Comparison of ENCODE assay signal across 16 cellular contexts in the genomic region with DNA sequence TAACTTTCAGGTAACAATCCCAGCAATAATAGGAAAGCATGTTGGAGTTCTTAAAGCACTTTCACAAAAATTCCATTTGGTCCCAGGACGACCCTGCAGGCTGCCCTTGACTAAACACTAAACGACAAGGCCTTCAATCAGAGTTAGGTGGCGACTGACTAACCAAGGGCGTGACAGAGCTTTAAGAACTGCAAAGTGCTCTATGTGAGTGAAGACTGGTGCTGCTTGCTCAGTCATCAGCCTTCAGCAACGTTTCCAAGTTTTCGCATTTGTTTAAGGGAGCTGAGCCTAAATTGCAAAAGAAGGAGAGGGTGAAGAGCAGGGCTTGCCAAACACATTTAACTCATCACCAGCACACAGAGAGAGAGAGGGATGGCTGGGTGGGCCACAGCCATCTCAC.
A peak's percentile ranks its signal among the peaks of the same experiment; 100 is the strongest.
DNase-seq lines count a peak whose midpoint lies in the region; ATAC-seq, FAIRE-seq and TF ChIP-seq lines count a peak whose summit lies in the region.
"Had no signal": no experiment of that assay in that cellular context is flagged by ENCODE, and none has a peak within 500 bp of the region (broad histone marks: within the 10 kb centered on the region; RNA-seq: fewer than 3 reads in every experiment).

No MANE protein-coding gene starts in this region.

- intact Hi-C loops in upper lobe of right lung (cut with DNase I), result no loop called here

- no peak overlapping the region for H3K4me3 ChIP-seq in H1 (ENCODE audit: extremely low read depth in 1 of 4, insufficient read depth in 2 of 4, low read depth in 3 of 4, low read length in 4 of 4)
- H3K4me3 ChIP-seq in gastroesophageal sphincter, result no peak overlapping the region
- no peak overlapping the region for H3K4me3 ChIP-seq in upper lobe of right lung
- H3K4me3 ChIP-seq: BLaER1 had no signal

- DNase-seq in H9 (no peak), H1 (ENCODE audit: low read depth in 1 of 2, low spot score in 2 of 2) (no peak), upper lobe of right lung (no peak), midbrain (lab: John Stamatoyannopoulos, UW) (no peak), MV-4-11 (lab: John Stamatoyannopoulos, UW) (no peak)
- DNase-seq: CD8-positive, alpha-beta memory T cell; DMS 273 treated with DMSO at 0.1 percent for 48 hours; HCEC 1CT; NCI-H146; NCI-H2081 treated with DMSO at 0.1 percent for 48 hours; NCI-H226; NCI-H526; RPMI8226 had no signal

- POLR2A ChIA-PET in H1 (lab: Charles Lee; ENCODE audit: partially characterized antibody), result no interaction called here

- no peak overlapping the region for H3K4me2 ChIP-seq in H9 (ENCODE audit: insufficient read depth, insufficient read length, low read length)
- no peak overlapping the region for H3K4me2 ChIP-seq in H1 (ENCODE audit: insufficient read depth in 1 of 2, low read depth in 2 of 2, low read length in 2 of 2)
- H3K4me2 ChIP-seq: BLaER1 had no signal

- TF ChIP-seq POLR2A in H1 (IDR thresholded peaks at IDR 0.05; ENCODE audit: control extremely low read depth in 1 of 2, low read depth in 2 of 2, low read length in 2 of 2) (no peak), gastroesophageal sphincter (IDR thresholded peaks at IDR 0.05) (no peak)

- H2AK5ac ChIP-seq in H9 (ENCODE audit: insufficient read length, low read length) (no peak overlapping the region), H1 (ENCODE audit: low read depth, low read length) (no peak overlapping the region)

- H2BK12ac ChIP-seq in H9 (ENCODE audit: insufficient read length, low read depth, low read length) (no peak overlapping the region), H1 (ENCODE audit: low read depth, low read length) (0 out of 2 replicates have a peak overlapping the region, but pooled peaks have one; percentile 27)

- H3K9me3 ChIP-seq in H9 (ENCODE audit: control insufficient read depth, low read depth, low read length), result no peaks in the 10 kb centered on the region
- H3K9me3 ChIP-seq in H1 (ENCODE audit: insufficient read depth in 2 of 2, low read depth in 1 of 2, low read length in 1 of 2), result no peaks in the 10 kb centered on the region
- H3K9me3 ChIP-seq in gastroesophageal sphincter, result no peaks in the 10 kb centered on the region
- H3K9me3 ChIP-seq in upper lobe of right lung, result no peaks in the 10 kb centered on the region
- H3K9me3 ChIP-seq: BLaER1 had no signal

- TF ChIP-seq EP300 in H1 (IDR thresholded peaks at IDR 0.05; ENCODE audit: borderline replicate concordance in 1 of 2, low read depth in 2 of 2, low read length in 2 of 2), result no peak
- TF ChIP-seq EP300 in gastroesophageal sphincter (IDR thresholded peaks at IDR 0.05), result no peak

- H3K79me2 ChIP-seq in H9 (ENCODE audit: insufficient read depth, low read length), result no peaks in the 10 kb centered on the region
- no peaks in the 10 kb centered on the region for H3K79me2 ChIP-seq in H1 (ENCODE audit: control insufficient read depth in 1 of 2, insufficient read depth in 2 of 2, low read length in 2 of 2)

- H4K5ac ChIP-seq in H9 (ENCODE audit: insufficient read length, low read depth, low read length), result no peak overlapping the region
- H4K5ac ChIP-seq in H1 (ENCODE audit: insufficient read length, low read depth, low read length), result no peak overlapping the region

- H3K14ac ChIP-seq in H9 (ENCODE audit: insufficient read depth, low read length), result no peak overlapping the region
- H3K14ac ChIP-seq in H1 (ENCODE audit: insufficient read length), result no peak overlapping the region

- TF ChIP-seq CTCF in H9 (conservative IDR thresholded peaks at IDR 0.05), result no peak
- no peak for TF ChIP-seq CTCF in H1 (IDR thresholded peaks at IDR 0.05; ENCODE audit: control extremely low read depth in 1 of 3, insufficient read depth in 1 of 3, low read depth in 1 of 3, low read length in 3 of 3)
- no peak for TF ChIP-seq CTCF in gastroesophageal sphincter (IDR thresholded peaks at IDR 0.05)
- TF ChIP-seq CTCF in upper lobe of right lung (IDR thresholded peaks at IDR 0.05), result no peak

- peaks cover 0 to 4% of the 10 kb centered on the region in 2 experiments; a peak in 1 of 5 replicates for H3K9me3 Mint-ChIP-seq in H9
- H3K9me3 Mint-ChIP-seq: CD8-positive, alpha-beta memory T cell had no signal

- no peak overlapping the region for H4K8ac ChIP-seq in H9 (replicated peaks; ENCODE audit: insufficient read length, low read depth, low read length)
- H4K8ac ChIP-seq in H1 (ENCODE audit: extremely low read depth, insufficient read depth, low read length), result peak overlapping the region; percentile 51

- peak overlapping the region in 2 of 3 experiments; percentile 37 to 84; a peak in 2 of 7 replicates for H3K27ac Mint-ChIP-seq in H9
- H3K27ac Mint-ChIP-seq: CD8-positive, alpha-beta memory T cell had no signal

- H4K20me1 ChIP-seq in H9 (ENCODE audit: control insufficient read depth, insufficient read depth, insufficient read length) (no peaks in the 10 kb centered on the region), H1 (replicated peaks in 1 of 2; ENCODE audit: control insufficient read depth in 1 of 2, insufficient read depth in 2 of 2, low read length in 2 of 2) (no peaks in the 10 kb centered on the region)
- H4K20me1 ChIP-seq: BLaER1 had no signal

- H3K9ac ChIP-seq in H9 (ENCODE audit: extremely low read depth, insufficient read length, low read length), result no peak overlapping the region
- no peak overlapping the region for H3K9ac ChIP-seq in H1 (replicated peaks in 1 of 4; ENCODE audit: extremely low read depth in 1 of 4, low read depth in 3 of 4, low read length in 3 of 4)
- H3K9ac ChIP-seq: BLaER1 had no signal

- H3K4me3 Mint-ChIP-seq in H9, result no peak overlapping the region
- H3K4me3 Mint-ChIP-seq: CD8-positive, alpha-beta memory T cell had no signal

- no peak overlapping the region for H2BK20ac ChIP-seq in H9 (ENCODE audit: low read depth, low read length, poor library complexity, severe bottlenecking)
- H2BK20ac ChIP-seq in H1 (ENCODE audit: low read length), result no peak overlapping the region

- TF ChIP-seq RAD21 in H1 (IDR thresholded peaks at IDR 0.05 in 1 of 2, conservative IDR thresholded peaks at IDR 0.05 in 1 of 2; ENCODE audit: low read depth in 2 of 2, low read length in 2 of 2), result no peak

- no peaks in the 10 kb centered on the region; the same call in 1 of the 2 replicates for H3K27me3 Mint-ChIP-seq in H9 (ENCODE audit: low read depth)
- H3K27me3 Mint-ChIP-seq: CD8-positive, alpha-beta memory T cell had no signal

- H3K36me3 Mint-ChIP-seq in H9 (ENCODE audit: insufficient read depth in 1 of 3, low read depth in 3 of 3), result peaks cover 0 to 8% (median 0%) of the 10 kb centered on the region in 3 experiments; a peak in 1 of 7 replicates
- H3K36me3 Mint-ChIP-seq: CD8-positive, alpha-beta memory T cell had no signal

- H3K4me1 Mint-ChIP-seq in H9, result peaks cover 20 to 30% of the 10 kb centered on the region in 2 experiments
- H3K4me1 Mint-ChIP-seq: CD8-positive, alpha-beta memory T cell had no signal

- no peak overlapping the region for H3T11ph ChIP-seq in H9 (ENCODE audit: low read length)

- H4K91ac ChIP-seq in H9 (ENCODE audit: insufficient read length, low read depth, low read length) (no peak overlapping the region), H1 (replicated peaks; ENCODE audit: insufficient read length, low read length) (peak overlapping the region; percentile 77)

- H3K4me1 ChIP-seq in H9 (ENCODE audit: insufficient read depth, low read length), result peaks cover 5% of the 10 kb centered on the region; the same call in 1 of the 2 replicates
- peaks cover 0 to 13% (median 9%) of the 10 kb centered on the region in 4 experiments; a peak in 4 of 7 replicates for H3K4me1 ChIP-seq in H1 (replicated peaks in 1 of 4; ENCODE audit: control insufficient read depth in 3 of 4, insufficient read depth in 4 of 4, low read length in 3 of 4)
- H3K4me1 ChIP-seq in gastroesophageal sphincter, result peaks cover 0 to 10% (median 0%) of the 10 kb centered on the region in 3 donors
- H3K4me1 ChIP-seq in upper lobe of right lung, result no peaks in the 10 kb centered on the region
- H3K4me1 ChIP-seq: BLaER1 had no signal

- H3K56ac ChIP-seq in H9 (ENCODE audit: insufficient read length, low read depth, low read length) (no peak overlapping the region), H1 (replicated peaks; ENCODE audit: insufficient read length, low read depth, low read length) (no peak overlapping the region)

- H3K36me3 ChIP-seq in H1 (ENCODE audit: control insufficient read depth in 2 of 4, insufficient read depth in 4 of 4, low read length in 3 of 4), result no peaks in the 10 kb centered on the region
- H3K36me3 ChIP-seq in gastroesophageal sphincter, result no peaks in the 10 kb centered on the region
- H3K36me3 ChIP-seq in upper lobe of right lung, result no peaks in the 10 kb centered on the region
- H3K36me3 ChIP-seq: BLaER1 had no signal

- H3K79me1 ChIP-seq in H9 (ENCODE audit: insufficient read depth, low read depth, low read length, poor library complexity, severe bottlenecking) (no peaks in the 10 kb centered on the region), H1 (ENCODE audit: low read depth, low read length) (no peaks in the 10 kb centered on the region)

- no peak overlapping the region for H3K18ac ChIP-seq in H9 (ENCODE audit: insufficient read length, low read depth, low read length)
- no peak overlapping the region; the same call in 1 of the 2 replicates for H3K18ac ChIP-seq in H1 (ENCODE audit: extremely low read depth, low read length)

- H3K27ac ChIP-seq in H9 (ENCODE audit: insufficient read length, low read depth, low read length) (no peak overlapping the region), H1 (ENCODE audit: low read depth, low read length) (no peak overlapping the region), gastroesophageal sphincter (peak overlapping the region in 1 of 4 donors; percentile 18), upper lobe of right lung (no peak overlapping the region)
- H3K27ac ChIP-seq: BLaER1 had no signal

- no peak for FAIRE-seq in H1 (lab: Jason Lieb, UNC)

- CTCF ChIA-PET in H1 (lab: Charles Lee; ENCODE audit: partially characterized antibody), result interaction anchor here (0.9 to 2.1 kb wide), 5 partner anchors 8 to 133 kb away, joined by 3 to 6 read pairs (median 5); no protein-coding TSS in a partner anchor

- H2BK15ac ChIP-seq in H9 (ENCODE audit: low read depth, low read length) (no peak overlapping the region), H1 (ENCODE audit: low read length) (no peak overlapping the region)

- no CpG with 5 or more reads among the region's 6 CpGs for WGBS in H9 (ENCODE audit: extremely low coverage, insufficient read length, low lambda C conversion rate)
- 68% methylated on average over 6 of the region's 6 CpGs; no CpG with 5 or more reads in 1 of the 2 experiments for WGBS in H1 (ENCODE audit: extremely low coverage in 1 of 2, insufficient coverage in 1 of 2, insufficient read length in 1 of 2, insufficient replicate concordance in 2 of 2, low coverage in 1 of 2, low lambda C conversion rate in 2 of 2, missing lambda C conversion rate in 1 of 2), 2 experiments
- WGBS in gastroesophageal sphincter (ENCODE audit: low coverage in 1 of 2), 2 donors, result 22 to 29% methylated on average over 1 to 6 of the region's 6 CpGs

- H2AFZ ChIP-seq in H9 (ENCODE audit: low read length) (no peak overlapping the region), H1 (ENCODE audit: low read length) (peak overlapping the region; percentile 92)

- H3K27me3 ChIP-seq in H9 (ENCODE audit: insufficient read depth, low read length) (no peaks in the 10 kb centered on the region), H1 (replicated peaks in 1 of 4; ENCODE audit: control insufficient read depth in 3 of 4, extremely low read depth in 1 of 4, insufficient read depth in 3 of 4, low read length in 3 of 4) (no peaks in the 10 kb centered on the region), gastroesophageal sphincter (no peaks in the 10 kb centered on the region), upper lobe of right lung (no peaks in the 10 kb centered on the region)
- H3K27me3 ChIP-seq: BLaER1 had no signal

- ATAC-seq in gastroesophageal sphincter (peak; percentile 41), upper lobe of right lung (peak; percentile 55), GM18867 (IDR thresholded peaks at IDR 0.05; ENCODE audit: unreplicated experiment) (no peak)

- H3K23me2 ChIP-seq in H9 (ENCODE audit: insufficient read length, low read depth, low read length, poor library complexity, severe bottlenecking) (no peaks in the 10 kb centered on the region), H1 (ENCODE audit: low read depth, low read length) (no peaks in the 10 kb centered on the region)

- H2BK5ac ChIP-seq in H9 (ENCODE audit: insufficient read length, low read length) (no peak overlapping the region), H1 (ENCODE audit: low read depth, low read length) (no peak overlapping the region)

- H2BK120ac ChIP-seq in H9 (ENCODE audit: low read depth, low read length, poor library complexity, severe bottlenecking) (no peak overlapping the region), H1 (replicated peaks; ENCODE audit: low read depth, low read length) (no peak overlapping the region)

- H3K23ac ChIP-seq in H9 (ENCODE audit: insufficient read length, low read depth, low read length), result no peak overlapping the region
- no peak overlapping the region for H3K23ac ChIP-seq in H1 (ENCODE audit: insufficient read length)

- H3K4ac ChIP-seq in H9 (ENCODE audit: low read depth, low read length) (no peak overlapping the region), H1 (replicated peaks; ENCODE audit: insufficient read length, low read depth, low read length) (no peak overlapping the region)
